Comparison of ENCODE assay signal across 9 cellular contexts in genomic region chr19:44689290-44690130, GRCh38. TPM values are rescaled to one million over a fixed set of nuclear protein-coding genes. Genes with fewer than 3 reads are reported as not detected.
A peak's percentile ranks its signal among the peaks of the same experiment; 100 is the strongest.
DNase-seq lines count a peak whose midpoint lies in the region; ATAC-seq, FAIRE-seq and TF ChIP-seq lines count a peak whose summit lies in the region.
"Had no signal": no experiment of that assay in that cellular context is flagged by ENCODE, and none has a peak within 500 bp of the region (broad histone marks: within the 10 kb centered on the region; RNA-seq: fewer than 3 reads in every experiment).

No MANE protein-coding gene starts in this region.

- TF ChIP-seq POLR2A in testis (IDR thresholded peaks at IDR 0.05), result no peak

- TF ChIP-seq CTCF in omental fat pad (IDR thresholded peaks at IDR 0.05) (peak in 1 of 3 donors; percentile 87), testis (IDR thresholded peaks at IDR 0.05) (peak; percentile 66 to 89 (median 86))

- peaks cover 19 to 29% (median 23%) of the 10 kb centered on the region in 3 donors for H3K4me1 Mint-ChIP-seq in CD8-positive, alpha-beta memory T cell
- H3K4me1 Mint-ChIP-seq in activated T-helper 1 cell treated with anti-CD3 and anti-CD28 coated beads, Interleukin-12 subunit alpha, Interleukin-12 subunit beta, Interleukin-2, Interleukin-4 antibody, amounts not matched to agents 30 ng/mL and 10 ng/mL and 1 ng/mL, durations not matched to agents 14 hours and 24 hours and 36 hours (ENCODE audit: low read depth), result peaks cover 58% of the 10 kb centered on the region

- POLR2A ChIA-PET in CD8-positive, alpha-beta memory T cell (lab: Charles Lee), result interaction anchor here (0.9 kb wide), 1 partner anchor 81 kb away, joined by 4 read pairs; no protein-coding TSS in a partner anchor

- peak; percentile 57 for ATAC-seq in omental fat pad (ENCODE audit: low FRiP score)
- no peak for ATAC-seq in GM18867 (IDR thresholded peaks at IDR 0.05; ENCODE audit: unreplicated experiment)

- H3K27ac Mint-ChIP-seq in CD8-positive, alpha-beta memory T cell, result peak overlapping the region in 4 of 8 donors; percentile 21 to 70 (median 52)
- peak overlapping the region; percentile 6 for H3K27ac Mint-ChIP-seq in activated T-helper 1 cell treated with anti-CD3 and anti-CD28 coated beads, Interleukin-12 subunit alpha, Interleukin-12 subunit beta, Interleukin-2, Interleukin-4 antibody, amounts not matched to agents 30 ng/mL and 10 ng/mL and 1 ng/mL, durations not matched to agents 14 hours and 24 hours and 36 hours

- 44 to 49% methylated on average over 9 to 11 of the region's 11 CpGs for WGBS in testis, 2 donors

- no peaks in the 10 kb centered on the region for H3K36me3 ChIP-seq in CD8-positive, alpha-beta memory T cell (ENCODE audit: insufficient read depth, low read length)
- H3K36me3 ChIP-seq in testis (ENCODE audit: low read depth, missing control alignments), result no peaks in the 10 kb centered on the region

- H3K27me3 Mint-ChIP-seq in CD8-positive, alpha-beta memory T cell, result peaks cover 1 to 17% of the 10 kb centered on the region in 2 donors
- H3K27me3 Mint-ChIP-seq in activated T-helper 1 cell treated with anti-CD3 and anti-CD28 coated beads, Interleukin-12 subunit alpha, Interleukin-12 subunit beta, Interleukin-2, Interleukin-4 antibody, amounts not matched to agents 30 ng/mL and 10 ng/mL and 1 ng/mL, durations not matched to agents 14 hours and 24 hours and 36 hours (ENCODE audit: insufficient read depth), result peaks cover 10% of the 10 kb centered on the region

- DNase-seq in CD8-positive, alpha-beta memory T cell, result peak; percentile 47 to 81 (median 68)
- peak; percentile 94 for DNase-seq in HT-29 (ENCODE audit: low spot score)
- DNase-seq in RCC 7860 (ENCODE audit: low spot score), result peak; percentile 21
- peak; percentile 65 for DNase-seq in activated T-helper 1 cell treated with anti-CD3 and anti-CD28 coated beads, Interleukin-12 subunit alpha, Interleukin-12 subunit beta, Interleukin-2, Interleukin-4 antibody, amounts not matched to agents 30 ng/mL and 10 ng/mL and 1 ng/mL, durations not matched to agents 14 hours and 24 hours and 36 hours (ENCODE audit: low spot score)
- DNase-seq in fibroblast of the conjunctiva (ENCODE audit: low read depth), result peak; percentile 55
- DNase-seq in omental fat pad (ENCODE audit: low spot score), result peak; percentile 78
- DNase-seq in testis, result peak; percentile 89

- intact Hi-C loops in activated T-helper 1 cell treated with anti-CD3 and anti-CD28 coated beads, Interleukin-12 subunit alpha, Interleukin-12 subunit beta, Interleukin-2, Interleukin-4 antibody, amounts not matched to agents 30 ng/mL and 10 ng/mL and 1 ng/mL, durations not matched to agents 14 hours and 24 hours and 36 hours (cut with micrococcal nuclease), result loop anchor here (1.0 kb wide), 3 partner anchors 35 to 262 kb away; no protein-coding TSS in a partner anchor
- intact Hi-C loops in testis (cut with DNase I; ENCODE audit: low total_unique reads), result no loop called here

- peaks cover 0 to 2% (median 0%) of the 10 kb centered on the region in 5 donors for H3K9me3 Mint-ChIP-seq in CD8-positive, alpha-beta memory T cell
- H3K9me3 Mint-ChIP-seq in activated T-helper 1 cell treated with anti-CD3 and anti-CD28 coated beads, Interleukin-12 subunit alpha, Interleukin-12 subunit beta, Interleukin-2, Interleukin-4 antibody, amounts not matched to agents 30 ng/mL and 10 ng/mL and 1 ng/mL, durations not matched to agents 14 hours and 24 hours and 36 hours, result no peaks in the 10 kb centered on the region

- H3K36me3 Mint-ChIP-seq in CD8-positive, alpha-beta memory T cell, result no peaks in the 10 kb centered on the region
- peaks cover 2% of the 10 kb centered on the region for H3K36me3 Mint-ChIP-seq in activated T-helper 1 cell treated with anti-CD3 and anti-CD28 coated beads, Interleukin-12 subunit alpha, Interleukin-12 subunit beta, Interleukin-2, Interleukin-4 antibody, amounts not matched to agents 30 ng/mL and 10 ng/mL and 1 ng/mL, durations not matched to agents 14 hours and 24 hours and 36 hours (ENCODE audit: low read depth)

- CTCF ChIA-PET in CD8-positive, alpha-beta memory T cell (lab: Charles Lee), result interaction anchor here (1.0 to 5.5 kb wide), 7 partner anchors 13 to 82 kb away, joined by 3 to 50 read pairs (median 5); no protein-coding TSS in a partner anchor

- no peak overlapping the region for H3K27ac ChIP-seq in CD8-positive, alpha-beta memory T cell (ENCODE audit: low read depth, low read length)
- H3K27ac ChIP-seq in testis, result no peak overlapping the region

- H3K4me1 ChIP-seq in CD8-positive, alpha-beta memory T cell (ENCODE audit: insufficient read depth, low read length), result peaks cover 22% of the 10 kb centered on the region
- H3K4me1 ChIP-seq in testis, result no peaks in the 10 kb centered on the region

- no peak for FAIRE-seq in RCC 7860 (lab: Jason Lieb, UNC)

- H3K4me3 ChIP-seq in CD8-positive, alpha-beta memory T cell (ENCODE audit: low read length), result no peak overlapping the region
- H3K4me3 ChIP-seq in testis, result no peak overlapping the region

- no peaks in the 10 kb centered on the region for H3K9me3 ChIP-seq in CD8-positive, alpha-beta memory T cell (ENCODE audit: low read length)
- no peaks in the 10 kb centered on the region for H3K9me3 ChIP-seq in testis

- no peak overlapping the region for H3K4me3 Mint-ChIP-seq in CD8-positive, alpha-beta memory T cell
- no peak overlapping the region for H3K4me3 Mint-ChIP-seq in activated T-helper 1 cell treated with anti-CD3 and anti-CD28 coated beads, Interleukin-12 subunit alpha, Interleukin-12 subunit beta, Interleukin-2, Interleukin-4 antibody, amounts not matched to agents 30 ng/mL and 10 ng/mL and 1 ng/mL, durations not matched to agents 14 hours and 24 hours and 36 hours

- no peaks in the 10 kb centered on the region for H3K27me3 ChIP-seq in CD8-positive, alpha-beta memory T cell (ENCODE audit: insufficient read depth, low read length, poor library complexity, severe bottlenecking)
- no peaks in the 10 kb centered on the region for H3K27me3 ChIP-seq in testis

RNA-seq across cellular contexts. Expression of gene CEACAM16, which starts 9.4 kb away (rescaled TPM):
- not detected for total RNA-seq in CD8-positive, alpha-beta memory T cell
- not detected for polyA plus RNA-seq in CD8-positive, alpha-beta memory T cell
- total RNA-seq in HT-29 (2014; rRNA removed; shearing (Covaris generic)), result not detected in 2 replicates
- total RNA-seq in activated T-helper 1 cell treated with anti-CD3 and anti-CD28 coated beads, Interleukin-12 subunit alpha, Interleukin-12 subunit beta, Interleukin-2, Interleukin-4 antibody, amounts not matched to agents 30 ng/mL and 10 ng/mL and 1 ng/mL, durations not matched to agents 14 hours and 24 hours and 36 hours, result not detected in 2 replicates
- total RNA-seq in omental fat pad (not detected), testis (under 1 TPM in 1 of 2 donors, not detected in 1; 0.50 TPM)
- polyA plus RNA-seq in testis (ENCODE audit: insufficient read depth, low read depth, low replicate concordance), result not detected
- total RNA-seq: T-helper 1 cell treated with Interleukin-12 subunit alpha and Interleukin-12 subunit beta and Interleukin-4 antibody, amounts not matched to agents 30 ng/mL and 1 ng/mL, for 36 hours had no signal

RNA-seq across cellular contexts. Expression of gene CEACAM19, which starts 18.2 kb away (rescaled TPM):
- total RNA-seq in CD8-positive, alpha-beta memory T cell, result under 1 TPM; 0.18 to 0.24 TPM
- not detected for polyA plus RNA-seq in CD8-positive, alpha-beta memory T cell
- 1.0 and 2.2 TPM in 2 replicates for total RNA-seq in HT-29 (2014; rRNA removed; shearing (Covaris generic))
- total RNA-seq in activated T-helper 1 cell treated with anti-CD3 and anti-CD28 coated beads, Interleukin-12 subunit alpha, Interleukin-12 subunit beta, Interleukin-2, Interleukin-4 antibody, amounts not matched to agents 30 ng/mL and 10 ng/mL and 1 ng/mL, durations not matched to agents 14 hours and 24 hours and 36 hours, result 1.1 and 1.3 TPM in 2 replicates
- total RNA-seq in omental fat pad (1 to 10 TPM; 2.1 to 6.8 (median 3.8) TPM), testis (10 to 100 TPM in 1 of 2 donors, 1 to 10 TPM in 1; 9.9 to 11.2 TPM)
- polyA plus RNA-seq in testis (ENCODE audit: insufficient read depth, low read depth, low replicate concordance), result 14.7 TPM

RNA-seq across cellular contexts. Expression of gene PVR, which starts 45.8 kb away (rescaled TPM):
- total RNA-seq in CD8-positive, alpha-beta memory T cell, result 1 to 10 TPM; 5.2 to 5.3 TPM
- polyA plus RNA-seq in CD8-positive, alpha-beta memory T cell, result 0.56 TPM
- 204 and 206 TPM in 2 replicates for total RNA-seq in HT-29 (2014; rRNA removed; shearing (Covaris generic))
- total RNA-seq in activated T-helper 1 cell treated with anti-CD3 and anti-CD28 coated beads, Interleukin-12 subunit alpha, Interleukin-12 subunit beta, Interleukin-2, Interleukin-4 antibody, amounts not matched to agents 30 ng/mL and 10 ng/mL and 1 ng/mL, durations not matched to agents 14 hours and 24 hours and 36 hours, result 19.3 and 20.6 TPM in 2 replicates
- total RNA-seq in omental fat pad (10 to 100 TPM; 17.0 to 93.9 (median 28.6) TPM), testis (10 to 100 TPM; 29.1 to 41.1 TPM)
- polyA plus RNA-seq in testis (ENCODE audit: insufficient read depth, low read depth, low replicate concordance), result 31.9 TPM

RNA-seq across cellular contexts. Expression of gene BCL3, which starts 59.0 kb away (rescaled TPM):
- total RNA-seq in CD8-positive, alpha-beta memory T cell, result 10 to 100 TPM; 30.5 to 33.9 TPM
- 9.8 TPM for polyA plus RNA-seq in CD8-positive, alpha-beta memory T cell
- total RNA-seq in HT-29 (2014; rRNA removed; shearing (Covaris generic)), result 39.1 and 50.6 TPM in 2 replicates
- 67.2 and 74.6 TPM in 2 replicates for total RNA-seq in activated T-helper 1 cell treated with anti-CD3 and anti-CD28 coated beads, Interleukin-12 subunit alpha, Interleukin-12 subunit beta, Interleukin-2, Interleukin-4 antibody, amounts not matched to agents 30 ng/mL and 10 ng/mL and 1 ng/mL, durations not matched to agents 14 hours and 24 hours and 36 hours
- total RNA-seq in omental fat pad, result 100 to 1,000 TPM in 1 of 4 donors, 10 to 100 TPM in 3; 12.2 to 113 (median 46.2) TPM
- total RNA-seq in testis, result 10 to 100 TPM; 31.7 to 38.1 TPM
- 15.5 TPM for polyA plus RNA-seq in testis (ENCODE audit: insufficient read depth, low read depth, low replicate concordance)

Comparison
In these comparisons a context has a peak if more than half of its experiments do, and no peak if none do; other contexts are left out.
1. DNase-seq: peak in every context shown above with its lines; median percentile 94 in HT-29; 89 in testis; 78 in omental fat pad; 68 in CD8-positive, alpha-beta memory T cell; 65 in activated T-helper 1 cell treated with anti-CD3 and anti-CD28 coated beads, Interleukin-12 subunit alpha, Interleukin-12 subunit beta, Interleukin-2, Interleukin-4 antibody, amounts not matched to agents 30 ng/mL and 10 ng/mL and 1 ng/mL, durations not matched to agents 14 hours and 24 hours and 36 hours; 55 in fibroblast of the conjunctiva; 21 in RCC 7860.